In genomic region chr1:241677171-241677570, GRCh38 we compare ENCODE assay signal across 1 cellular context.
TF ChIP-seq lines count a peak whose summit lies in the region.

No MANE protein-coding gene starts in this region.

TF ChIP-seq in GM12878, 131 proteins besides CTCF, POLR2A, EP300 and RAD21 (continued from another document):
- TF ChIP-seq PAX5 (IDR thresholded peaks at IDR 0.05; ENCODE audit: borderline replicate concordance, low read depth, low read length), result no peak
- no peak for TF ChIP-seq NRF1 (conservative IDR thresholded peaks at IDR 0.05; ENCODE audit: low read depth, low read length)
- TF ChIP-seq BACH1 (IDR thresholded peaks at IDR 0.05; ENCODE audit: borderline replicate concordance), result no peak
